ENCODE assay signal across 12 cellular contexts in the genomic region with DNA sequence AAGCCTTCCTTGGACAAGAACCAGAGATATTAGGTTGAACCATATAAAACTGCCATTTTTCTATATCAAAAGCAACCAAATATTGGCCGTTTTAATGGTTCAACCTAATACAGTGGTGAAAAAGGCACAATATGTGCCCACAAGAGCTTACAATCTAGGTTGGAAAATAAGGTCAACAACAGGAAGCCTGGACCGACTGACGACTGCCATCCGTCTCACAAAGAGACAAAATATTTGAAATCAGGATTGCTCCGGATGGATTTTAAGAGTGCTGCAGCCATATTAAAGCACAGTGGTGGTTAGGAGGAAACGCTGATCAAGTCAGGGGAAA. TPM values are rescaled to one million over a fixed set of nuclear protein-coding genes. Genes with fewer than 3 reads are reported as not detected.
DNase-seq lines count a peak whose midpoint lies in the region; ATAC-seq and TF ChIP-seq lines count a peak whose summit lies in the region.
"Had no signal": no experiment of that assay in that cellular context is flagged by ENCODE, and none has a peak within 500 bp of the region (broad histone marks: within the 10 kb centered on the region; RNA-seq: fewer than 3 reads in every experiment).

No MANE protein-coding gene starts in this region.

- TF ChIP-seq CTCF in OCI-LY3 (IDR thresholded peaks at IDR 0.05; ENCODE audit: low read depth, low read length), result no peak

- no peak for ATAC-seq in memory B cell (ENCODE audit: low read depth)

- H3K4me3 Mint-ChIP-seq in activated CD4-positive, alpha-beta T cell treated with anti-CD3 and anti-CD28 coated beads, Interleukin-2, amount 10 ng/mL, durations not matched to agents 24 days and 14 days, result peak overlapping the region; percentile 3
- H3K4me3 Mint-ChIP-seq in memory B cell, result peak overlapping the region; percentile 54
- H3K4me3 Mint-ChIP-seq: mesothelial cell of epicardium had no signal

- no peaks in the 10 kb centered on the region for H3K79me2 ChIP-seq in OCI-LY3 (ENCODE audit: low read length)

- H3K4me2 ChIP-seq in OCI-LY3 (ENCODE audit: low read length), result peak overlapping the region; percentile 96

- peaks cover 37% of the 10 kb centered on the region for H3K27me3 ChIP-seq in OCI-LY3 (ENCODE audit: low read depth, low read length)
- H3K27me3 ChIP-seq: ascending aorta, uterus had no signal

- no peak overlapping the region for H3K27ac Mint-ChIP-seq in activated CD4-positive, alpha-beta T cell treated with anti-CD3 and anti-CD28 coated beads, Interleukin-2, amount 10 ng/mL, durations not matched to agents 24 days and 14 days
- peak overlapping the region; percentile 8 for H3K27ac Mint-ChIP-seq in memory B cell

- peak overlapping the region; percentile 91 for H2AFZ ChIP-seq in OCI-LY3 (ENCODE audit: low read depth, low read length)

- no peaks in the 10 kb centered on the region for H3K36me3 ChIP-seq in OCI-LY3 (replicated peaks; ENCODE audit: low read depth, low read length)
- H3K36me3 ChIP-seq: ascending aorta, uterus had no signal

- no peak overlapping the region for H3K9ac ChIP-seq in OCI-LY3 (ENCODE audit: low read length)

- H3K4me1 Mint-ChIP-seq in activated CD4-positive, alpha-beta T cell treated with anti-CD3 and anti-CD28 coated beads, Interleukin-2, amount 10 ng/mL, durations not matched to agents 24 days and 14 days, result peaks cover 21% of the 10 kb centered on the region
- H3K4me1 Mint-ChIP-seq in memory B cell, result peaks cover 11% of the 10 kb centered on the region

- H3K27me3 Mint-ChIP-seq in activated CD4-positive, alpha-beta T cell treated with anti-CD3 and anti-CD28 coated beads, Interleukin-2, amount 10 ng/mL, durations not matched to agents 24 days and 14 days, result peaks cover 27% of the 10 kb centered on the region
- peaks cover 14% of the 10 kb centered on the region for H3K27me3 Mint-ChIP-seq in memory B cell

- no peaks in the 10 kb centered on the region for H3K9me3 ChIP-seq in OCI-LY3 (ENCODE audit: insufficient read depth, low read length)
- H3K9me3 ChIP-seq: ascending aorta, uterus had no signal

- peak overlapping the region; percentile 75 for H3K4me3 ChIP-seq in OCI-LY3 (ENCODE audit: low read length)
- H3K4me3 ChIP-seq: ascending aorta, uterus had no signal

- no peaks in the 10 kb centered on the region for H3K9me3 Mint-ChIP-seq in activated CD4-positive, alpha-beta T cell treated with anti-CD3 and anti-CD28 coated beads, Interleukin-2, amount 10 ng/mL, durations not matched to agents 24 days and 14 days
- H3K9me3 Mint-ChIP-seq in memory B cell, result no peaks in the 10 kb centered on the region
- H3K9me3 Mint-ChIP-seq: mesothelial cell of epicardium had no signal

- no peaks in the 10 kb centered on the region for H3K36me3 Mint-ChIP-seq in activated CD4-positive, alpha-beta T cell treated with anti-CD3 and anti-CD28 coated beads, Interleukin-2, amount 10 ng/mL, durations not matched to agents 24 days and 14 days (ENCODE audit: low read depth)
- no peaks in the 10 kb centered on the region for H3K36me3 Mint-ChIP-seq in memory B cell
- H3K36me3 Mint-ChIP-seq: mesothelial cell of epicardium had no signal

- no peak for DNase-seq in activated CD4-positive, alpha-beta T cell treated with anti-CD3 and anti-CD28 coated beads, Interleukin-2, amount 10 ng/mL, durations not matched to agents 24 days and 14 days
- no peak for DNase-seq in activated CD4-positive, alpha-beta T cell treated with anti-CD3 and anti-CD28 coated beads for 4 hours
- DNase-seq in memory B cell (ENCODE audit: low spot score in 2 of 2), result no peak
- DNase-seq in iPS-NIHi7 (ENCODE audit: extremely low spot score), result no peak
- no peak for DNase-seq in NCI-H1048 (lab: John Stamatoyannopoulos, UW)

- no peaks in the 10 kb centered on the region for H4K20me1 ChIP-seq in OCI-LY3 (ENCODE audit: insufficient read depth, low read length)

- H3K4me1 ChIP-seq in OCI-LY3 (ENCODE audit: low read length), result peaks cover 17% of the 10 kb centered on the region
- H3K4me1 ChIP-seq: uterus had no signal

- no peak overlapping the region for H3K27ac ChIP-seq in OCI-LY3 (ENCODE audit: low read length)
- H3K27ac ChIP-seq: ascending aorta, HL-60, uterus had no signal

- intact Hi-C loops in activated CD4-positive, alpha-beta T cell treated with anti-CD3 and anti-CD28 coated beads, Interleukin-2, amount 10 ng/mL, durations not matched to agents 24 days and 14 days (cut with micrococcal nuclease), result loop anchor here (10.0 kb wide), 1 partner anchor 171 kb away; the partner anchor contains the start of gene EIF4A2

RNA-seq across cellular contexts. Expression of gene AHSG, which starts 1.4 kb away (rescaled TPM):
- not detected in 2 replicates for total RNA-seq in activated CD4-positive, alpha-beta T cell treated with anti-CD3 and anti-CD28 coated beads, Interleukin-2, amount 10 ng/mL, durations not matched to agents 24 days and 14 days
- total RNA-seq: mesothelial cell of epicardium, osteoblast, uterus had no signal

RNA-seq across cellular contexts. Expression of gene FETUB, which starts 26.0 kb away (rescaled TPM):
- not detected in 2 replicates for total RNA-seq in activated CD4-positive, alpha-beta T cell treated with anti-CD3 and anti-CD28 coated beads, Interleukin-2, amount 10 ng/mL, durations not matched to agents 24 days and 14 days
- total RNA-seq: ascending aorta, mesothelial cell of epicardium, osteoblast, skeletal muscle tissue, uterus had no signal

RNA-seq across cellular contexts. Expression of gene DNAJB11, which starts 43.7 kb away (rescaled TPM):
- total RNA-seq in activated CD4-positive, alpha-beta T cell treated with anti-CD3 and anti-CD28 coated beads, Interleukin-2, amount 10 ng/mL, durations not matched to agents 24 days and 14 days, result 74.0 and 77.7 TPM in 2 replicates

RNA-seq across cellular contexts. Expression of gene TBCCD1, which starts 47.1 kb away (rescaled TPM):
- 20.9 and 21.4 TPM in 2 replicates for total RNA-seq in activated CD4-positive, alpha-beta T cell treated with anti-CD3 and anti-CD28 coated beads, Interleukin-2, amount 10 ng/mL, durations not matched to agents 24 days and 14 days

RNA-seq across cellular contexts. Expression of gene HRG, which starts 51.6 kb away (rescaled TPM):
- total RNA-seq in activated CD4-positive, alpha-beta T cell treated with anti-CD3 and anti-CD28 coated beads, Interleukin-2, amount 10 ng/mL, durations not matched to agents 24 days and 14 days, result not detected in 2 replicates
- total RNA-seq: mesothelial cell of epicardium, osteoblast, skeletal muscle tissue, uterus had no signal
